Comparison of ENCODE assay signal across 8 cellular contexts in genomic region chr10:5551531-5552375, GRCh38. TPM values are rescaled to one million over a fixed set of nuclear protein-coding genes. Genes with fewer than 3 reads are reported as not detected.
A peak's percentile ranks its signal among the peaks of the same experiment; 100 is the strongest.
DNase-seq lines count a peak whose midpoint lies in the region; TF ChIP-seq lines count a peak whose summit lies in the region.

No MANE protein-coding gene starts in this region.

- H4K20me1 ChIP-seq in OCI-LY7 (ENCODE audit: insufficient read depth, low read length) (no peaks in the 10 kb centered on the region), smooth muscle cell (ENCODE audit: low read depth) (no peaks in the 10 kb centered on the region)

- H3K27ac ChIP-seq in OCI-LY7 (ENCODE audit: low read depth, low read length, poor library complexity, severe bottlenecking), result no peak overlapping the region
- H3K27ac ChIP-seq in smooth muscle cell (ENCODE audit: low read depth), result peak overlapping the region; percentile 95
- no peak overlapping the region for H3K27ac ChIP-seq in tibial nerve

- H2AFZ ChIP-seq in OCI-LY7 (ENCODE audit: low read length), result peak overlapping the region; percentile 53; the same call in 1 of the 2 replicates
- H2AFZ ChIP-seq in smooth muscle cell (ENCODE audit: low read depth), result no peak overlapping the region

- 53% methylated on average over 15 of the region's 15 CpGs for WGBS in smooth muscle cell (ENCODE audit: low lambda C conversion rate)
- 78 to 86% methylated on average over 15 of the region's 15 CpGs for WGBS in tibial nerve, 2 donors

- H3K4me2 ChIP-seq in OCI-LY7 (ENCODE audit: low read length) (no peak overlapping the region), smooth muscle cell (peak overlapping the region; percentile 64)

- H3K27me3 ChIP-seq in smooth muscle cell (ENCODE audit: low read depth) (no peaks in the 10 kb centered on the region), tibial nerve (no peaks in the 10 kb centered on the region)

- H3K36me3 ChIP-seq in OCI-LY7 (ENCODE audit: insufficient read depth, low read length) (no peaks in the 10 kb centered on the region), smooth muscle cell (ENCODE audit: low read depth) (no peaks in the 10 kb centered on the region), tibial nerve (no peaks in the 10 kb centered on the region)

- DNase-seq in GDM1 (lab: John Stamatoyannopoulos, UW), result peak; percentile 17
- no peak for DNase-seq in OCI-LY7 (ENCODE audit: low spot score)
- peak; percentile 73 for DNase-seq in amniotic epithelial cell (ENCODE audit: low read depth)
- no peak for DNase-seq in smooth muscle cell (lab: John Stamatoyannopoulos, UW; ENCODE audit: unreplicated experiment)
- DNase-seq in NCI-H1694 treated with DMSO at 0.1 percent for 48 hours (lab: John Stamatoyannopoulos, UW), result no peak
- no peak for DNase-seq in medulla oblongata (ENCODE audit: extremely low spot score)
- DNase-seq in tibial nerve (ENCODE audit: low spot score in 2 of 2), result no peak
- no peak for DNase-seq in NCI-H774 (lab: John Stamatoyannopoulos, UW)

- TF ChIP-seq POLR2A in tibial nerve (IDR thresholded peaks at IDR 0.05), result no peak

- H3K9me3 ChIP-seq in OCI-LY7 (ENCODE audit: low read length) (no peaks in the 10 kb centered on the region), smooth muscle cell (replicated peaks; ENCODE audit: low read depth) (no peaks in the 10 kb centered on the region), tibial nerve (no peaks in the 10 kb centered on the region)

- no peak for TF ChIP-seq EP300 in tibial nerve (IDR thresholded peaks at IDR 0.05)

- peak overlapping the region; percentile 78 for H3K9ac ChIP-seq in smooth muscle cell (ENCODE audit: low read depth)

- intact Hi-C loops in OCI-LY7 (cut with micrococcal nuclease; ENCODE audit: unreplicated experiment), result no loop called here

- no peaks in the 10 kb centered on the region for H3K9me2 ChIP-seq in OCI-LY7 (ENCODE audit: insufficient read depth, low read length)

- TF ChIP-seq CTCF in OCI-LY7 (conservative IDR thresholded peaks at IDR 0.05; ENCODE audit: low read length), result no peak
- no peak for TF ChIP-seq CTCF in smooth muscle cell (IDR thresholded peaks at IDR 0.05; ENCODE audit: borderline replicate concordance, insufficient read depth, poor library complexity, severe bottlenecking)
- no peak for TF ChIP-seq CTCF in tibial nerve (IDR thresholded peaks at IDR 0.05)

- peaks cover 17% of the 10 kb centered on the region for H3F3A ChIP-seq in smooth muscle cell (ENCODE audit: low read depth)

- H3K4me1 ChIP-seq in OCI-LY7 (ENCODE audit: insufficient read depth, low read length, poor library complexity, severe bottlenecking) (peaks cover 7% of the 10 kb centered on the region), smooth muscle cell (ENCODE audit: low read depth) (peaks cover 14% of the 10 kb centered on the region), tibial nerve (peaks cover 0 to 67% (median 20%) of the 10 kb centered on the region in 4 donors)

- no peak overlapping the region for H3K4me3 ChIP-seq in OCI-LY7 (ENCODE audit: low read depth, low read length, poor library complexity, severe bottlenecking)
- H3K4me3 ChIP-seq in smooth muscle cell, result no peak overlapping the region
- H3K4me3 ChIP-seq in tibial nerve, result no peak overlapping the region

- CTCF ChIA-PET in OCI-LY7 (lab: Charles Lee; ENCODE audit: unreplicated experiment), result no interaction called here

- POLR2A ChIA-PET in OCI-LY7 (lab: Charles Lee), result no interaction called here

- no TSS peak for BruUV-seq in OCI-LY7 (replicated peaks; lab: Mats Ljungman, UMichigan)

- no peaks in the 10 kb centered on the region for H3K79me2 ChIP-seq in OCI-LY7 (ENCODE audit: insufficient read depth, low read depth, low read length)
- no peaks in the 10 kb centered on the region for H3K79me2 ChIP-seq in smooth muscle cell (ENCODE audit: low read depth)

RNA-seq across cellular contexts. Expression of gene CALML3, which starts 27.0 kb away (rescaled TPM):
- not detected in 2 replicates for total RNA-seq in OCI-LY7 (2014; rRNA removed; shearing (Covaris generic))
- total RNA-seq in OCI-LY7 (2022) (not detected in 2 replicates), smooth muscle cell (0.04 and 0.49 TPM in 2 replicates), tibial nerve (not detected)
- polyA plus RNA-seq in smooth muscle cell, result 0.20 TPM in 1 of 2 replicates, not detected in the other

RNA-seq across cellular contexts. Expression of gene CALML5, which starts 52.4 kb away (rescaled TPM):
- not detected in 2 replicates for total RNA-seq in OCI-LY7 (2014; rRNA removed; shearing (Covaris generic))
- not detected in 2 replicates for total RNA-seq in OCI-LY7 (2022)
- 15.1 and 24.3 TPM in 2 replicates for total RNA-seq in smooth muscle cell
- polyA plus RNA-seq in smooth muscle cell, result 16.5 and 18.1 TPM in 2 replicates
- total RNA-seq in tibial nerve, result not detected

Comparison
In these comparisons a context has a peak if more than half of its experiments do, and no peak if none do; other contexts are left out.
1. DNase-seq: peak in GDM1 (single experiment) and amniotic epithelial cell (single experiment); none in OCI-LY7 (single experiment), smooth muscle cell (single experiment), NCI-H1694 treated with DMSO at 0.1 percent for 48 hours (single experiment), medulla oblongata (single experiment), tibial nerve (0 of 2) and NCI-H774 (single experiment).
2. RNA of gene CALML5, which starts 52.4 kb away (total RNA-seq): 15.1 to 24.3 TPM in smooth muscle cell; not detected in OCI-LY7 and not detected in tibial nerve; every median in the first group is over 10 times any median in the second.